27 cellular contexts compared by ENCODE assay signal in genomic region chr7:1325246-1325645, GRCh38.
"Had no signal": no experiment of that assay in that cellular context is flagged by ENCODE, and none has a peak within 500 bp of the region (broad histone marks: within the 10 kb centered on the region; RNA-seq: fewer than 3 reads in every experiment).

No MANE protein-coding gene starts in this region.

- H3K4me3 ChIP-seq: cardiac muscle cell, SJSA1 had no signal

- H3K27ac ChIP-seq: brain microvascular endothelial cell, cardiac muscle cell, SJSA1 had no signal

- H3K9me3 ChIP-seq: SJSA1 had no signal

- H3K36me3 ChIP-seq: brain microvascular endothelial cell, cardiac muscle cell, SJSA1 had no signal

- H3K27me3 ChIP-seq: cardiac muscle cell had no signal

- ATAC-seq: activated T-cell treated with anti-CD3 and anti-CD28 coated beads, Interleukin-2, amount 50 U/mL, for 4 hours; activated T-helper 17 cell treated with anti-CD3 and anti-CD28 coated beads, Interleukin-2, amount 50 U/mL, for 72 hours; T-helper 17 cell had no signal

- H3K4me1 ChIP-seq: SJSA1 had no signal

- DNase-seq: activated CD4-positive, alpha-beta memory T cell treated with anti-CD3 and anti-CD28 coated beads for 36 hours; activated CD4-positive, alpha-beta T cell treated with anti-CD3 and anti-CD28 coated beads, Interleukin-2, amount 10 ng/mL, durations not matched to agents 7 days and 5 days; activated CD4-positive, CD25-positive, alpha-beta regulatory T cell; activated CD8-positive, alpha-beta memory T cell treated with anti-CD3 and anti-CD28 coated beads for 24 hours; activated gamma-delta T cell; activated naive CD4-positive, alpha-beta T cell treated with anti-CD3 and anti-CD28 coated beads for 36 hours; activated naive CD8-positive, alpha-beta T cell treated with anti-CD3 and anti-CD28 coated beads for 36 hours; activated T-cell treated with anti-CD3 and anti-CD28 coated beads, Interleukin-2, amount 50 U/mL, for 4 hours; brain microvascular endothelial cell; cerebellar nuclear complex; MM.1S; NCI-H1105; NCI-H1436; NCI-H1694 treated with DMSO at 0.1 percent for 48 hours; NCI-H2029 treated with DMSO at 0.1 percent for 48 hours; NCI-H345; NCI-H510A; NCI-H526 treated with DMSO at 0.1 percent for 48 hours; NCI-H82; OCI-M1; RPMI8226; SHP77; T-helper 17 cell; T-helper 9 cell had no signal
